ENCODE assay signal across 12 cellular contexts in genomic region chr11:117884994-117885393, GRCh38. TPM values are rescaled to one million over a fixed set of nuclear protein-coding genes. Genes with fewer than 3 reads are reported as not detected.
DNase-seq lines count a peak whose midpoint lies in the region; ATAC-seq and TF ChIP-seq lines count a peak whose summit lies in the region.
"Had no signal": no experiment of that assay in that cellular context is flagged by ENCODE, and none has a peak within 500 bp of the region (broad histone marks: within the 10 kb centered on the region; RNA-seq: fewer than 3 reads in every experiment).

No MANE protein-coding gene starts in this region.

- no peak overlapping the region for H3K27ac Mint-ChIP-seq in chondrocyte (ENCODE audit: unreplicated experiment)
- H3K27ac Mint-ChIP-seq: progenitor cell of endocrine pancreas had no signal

- H3K9me3 ChIP-seq in IMR-90 (ENCODE audit: control insufficient read depth, insufficient read depth, low read length) (no peaks in the 10 kb centered on the region), ovary (no peaks in the 10 kb centered on the region)

- no peak overlapping the region for H3K14ac ChIP-seq in IMR-90 (replicated peaks; ENCODE audit: low read depth, low read length)

- CTCF ChIA-PET in IMR-90 (lab: Yijun Ruan, JAX), result no interaction called here

- TF ChIP-seq CTCF in IMR-90 (conservative IDR thresholded peaks at IDR 0.05; ENCODE audit: low read depth, low read length) (no peak), fibroblast of pulmonary artery (IDR thresholded peaks at IDR 0.05; ENCODE audit: low read length, missing control alignments) (no peak), ovary (IDR thresholded peaks at IDR 0.05) (no peak), chondrocyte (IDR thresholded peaks at IDR 0.05) (no peak)

- in situ Hi-C loops in IMR-90 (cut with MboI; ENCODE audit: low sequenced_read_pairs), result no loop called here

- H2BK20ac ChIP-seq in IMR-90 (ENCODE audit: low read depth, low read length), result no peak overlapping the region

- 28% methylated on average over 3 of the region's 7 CpGs; no CpG with 5 or more reads in 1 of the 2 experiments for WGBS in IMR-90 (ENCODE audit: extremely low coverage in 2 of 2, insufficient read length in 1 of 2), 2 experiments
- 36 to 53% (median 50%) methylated on average over 7 of the region's 7 CpGs for WGBS in ovary, 3 donors

- H4K8ac ChIP-seq in IMR-90 (ENCODE audit: low read depth in 2 of 2, low read length in 2 of 2), result no peak overlapping the region

- peaks cover 23% of the 10 kb centered on the region for H3K27me3 Mint-ChIP-seq in chondrocyte (ENCODE audit: low read depth)

- H2AFZ ChIP-seq in IMR-90 (replicated peaks; ENCODE audit: low read length, poor library complexity), result no peak overlapping the region

- no peaks in the 10 kb centered on the region for H4K20me1 ChIP-seq in IMR-90 (ENCODE audit: insufficient read depth, low read length)

- POLR2A ChIA-PET in IMR-90 (lab: Charles Lee; ENCODE audit: unreplicated experiment), result no interaction called here

- dilution Hi-C loops in IMR-90 (cut with HindIII; ENCODE audit: low sequenced_read_pairs, unreplicated experiment), result no loop called here

- intact Hi-C loops in IMR-90 (cut with micrococcal nuclease) (no loop called here), ovary (cut with DNase I) (no loop called here)

- H3K4me3 ChIP-seq in IMR-90 (ENCODE audit: insufficient read depth, low read depth, low read length) (no peak overlapping the region), fibroblast of pulmonary artery (replicated peaks; ENCODE audit: low read depth, low read length) (no peak overlapping the region), ovary (no peak overlapping the region)

- TF ChIP-seq EP300 in ovary (IDR thresholded peaks at IDR 0.05), result no peak

- H3K4me1 Mint-ChIP-seq in chondrocyte (ENCODE audit: low read depth), result no peaks in the 10 kb centered on the region

- no peaks in the 10 kb centered on the region for H3K9me1 ChIP-seq in IMR-90 (ENCODE audit: insufficient read depth, low read length)

- H3K27me3 ChIP-seq in IMR-90 (ENCODE audit: control insufficient read depth, insufficient read depth, low read length) (peaks cover 6% of the 10 kb centered on the region), ovary (no peaks in the 10 kb centered on the region)

- BruUV-seq in IMR-90 (replicated peaks; lab: Mats Ljungman, UMichigan), result no TSS peak

- H3K36me3 ChIP-seq in IMR-90 (ENCODE audit: control insufficient read depth, insufficient read depth, low read length) (no peaks in the 10 kb centered on the region), ovary (no peaks in the 10 kb centered on the region)

- H3K27ac ChIP-seq in IMR-90 (ENCODE audit: insufficient read depth, low read length), result no peak overlapping the region
- H3K27ac ChIP-seq in ovary, result peak overlapping the region; percentile 15 to 84

- H2BK5ac ChIP-seq in IMR-90 (ENCODE audit: low read depth, low read length, poor library complexity, severe bottlenecking), result no peak overlapping the region

- H2BK15ac ChIP-seq in IMR-90 (ENCODE audit: low read depth, low read length), result no peak overlapping the region

- H4K91ac ChIP-seq in IMR-90 (ENCODE audit: insufficient read depth, low read depth, low read length), result no peak overlapping the region

- H3K23ac ChIP-seq in IMR-90 (ENCODE audit: low read depth, low read length), result no peak overlapping the region

- DNase-seq in AG08395 (ENCODE audit: low spot score) (peak; percentile 29), IMR-90 (peak; percentile 21), fibroblast of pulmonary artery (ENCODE audit: low read depth) (peak; percentile 10), ovary (peak in 2 of 5 donors; percentile 54 to 56), chondrocyte (ENCODE audit: low spot score) (no peak)
- no peak for DNase-seq in effector CD8-positive, alpha-beta T cell (lab: John Stamatoyannopoulos, UW)
- DNase-seq: NCI-H187 treated with DMSO at 0.1 percent for 48 hours had no signal

- no peak for ATAC-seq in IMR-90 (ENCODE audit: low read depth)
- ATAC-seq in HG03571 (IDR thresholded peaks at IDR 0.05; ENCODE audit: unreplicated experiment), result no peak
- no peak for ATAC-seq in GM21825 (IDR thresholded peaks at IDR 0.05; ENCODE audit: unreplicated experiment)
- ATAC-seq: esophagus mucosa, HepG2 had no signal

- no peak overlapping the region for H4K5ac ChIP-seq in IMR-90 (ENCODE audit: low read depth, low read length)

- H3K4me1 ChIP-seq in IMR-90 (ENCODE audit: control insufficient read depth, insufficient read depth, low read length) (no peaks in the 10 kb centered on the region), ovary (ENCODE audit: insufficient read depth) (peaks cover 20% of the 10 kb centered on the region)

- H3K18ac ChIP-seq in IMR-90 (ENCODE audit: low read depth, low read length), result no peak overlapping the region

- H2BK120ac ChIP-seq in IMR-90 (ENCODE audit: low read depth, low read length), result no peak overlapping the region

- H3K56ac ChIP-seq in IMR-90 (ENCODE audit: extremely low read depth, insufficient read depth, low read length), result no peak overlapping the region

- no peak overlapping the region for H3K4me2 ChIP-seq in IMR-90 (ENCODE audit: low read depth, low read length)

- no peak overlapping the region for H2AK5ac ChIP-seq in IMR-90 (ENCODE audit: low read depth, low read length)

- no peaks in the 10 kb centered on the region for H3K79me1 ChIP-seq in IMR-90 (ENCODE audit: low read depth in 1 of 2, low read length in 2 of 2)

- no peak overlapping the region for H2AK9ac ChIP-seq in IMR-90 (replicated peaks; ENCODE audit: low read depth, low read length, poor library complexity)

- TF ChIP-seq RAD21 in IMR-90 (IDR thresholded peaks at IDR 0.05; ENCODE audit: low read length), result no peak

- H3K9me3 Mint-ChIP-seq in chondrocyte (ENCODE audit: low read depth), result peaks cover 2% of the 10 kb centered on the region

- no peak overlapping the region for H3K4me3 Mint-ChIP-seq in chondrocyte (ENCODE audit: unreplicated experiment)

- TF ChIP-seq POLR2A in IMR-90 (IDR thresholded peaks at IDR 0.05; ENCODE audit: low read depth, low read length) (no peak), ovary (IDR thresholded peaks at IDR 0.05) (no peak)

- H3K36me3 Mint-ChIP-seq in chondrocyte (ENCODE audit: low read depth), result no peaks in the 10 kb centered on the region

- no peak overlapping the region for H3K4ac ChIP-seq in IMR-90 (ENCODE audit: low read depth, low read length)

- no peak overlapping the region for H3K9ac ChIP-seq in IMR-90 (ENCODE audit: low read depth, low read length)

TF ChIP-seq in IMR-90, 13 proteins besides CTCF, POLR2A, EP300 and RAD21:
- no peak for TF ChIP-seq MXI1 (IDR thresholded peaks at IDR 0.05; ENCODE audit: borderline replicate concordance, low read depth, low read length)
- no peak for TF ChIP-seq MAZ (IDR thresholded peaks at IDR 0.05; ENCODE audit: borderline replicate concordance, low read depth, low read length)
- no peak for TF ChIP-seq BHLHE40 (IDR thresholded peaks at IDR 0.05; ENCODE audit: low read depth, low read length)
- TF ChIP-seq ELK1 (IDR thresholded peaks at IDR 0.05; ENCODE audit: borderline replicate concordance, low read depth, low read length), result no peak
- no peak for TF ChIP-seq MAFK (IDR thresholded peaks at IDR 0.05; ENCODE audit: low read depth, low read length)
- no peak for TF ChIP-seq RFX5 (IDR thresholded peaks at IDR 0.05; ENCODE audit: low read depth, low read length)
- no peak for TF ChIP-seq SMC3 (IDR thresholded peaks at IDR 0.05; ENCODE audit: low read depth, low read length)
- no peak for TF ChIP-seq FOS (IDR thresholded peaks at IDR 0.05; ENCODE audit: low read depth, low read length)

RNA-seq across cellular contexts. Expression of gene FXYD6, which starts 8.5 kb away (rescaled TPM):
- total RNA-seq in IMR-90 (2012; rRNA removed) (not detected in 2 replicates), ovary (100 to 1,000 TPM; 119 to 322 (median 264) TPM), chondrocyte (0.53 to 3.0 TPM (median 2.8 TPM) in 3 replicates)
- polyA plus RNA-seq in IMR-90 (2012; rRNA removed) (0.32 and 0.36 TPM in 2 replicates), ovary (100 to 1,000 TPM; 256 to 445 TPM)
- polyA plus RNA-seq in IMR-90 (2012; cell fraction: cytosol; rRNA removed), result 0.12 TPM in 1 of 2 replicates, not detected in the other
- 0.07 and 0.13 TPM in 2 replicates for polyA plus RNA-seq in IMR-90 (2012; cell fraction: nucleus; rRNA removed; ENCODE audit: low replicate concordance)
- total RNA-seq: HepG2 had no signal
- polyA plus RNA-seq: HepG2 had no signal

RNA-seq across cellular contexts. Expression of gene TMPRSS13, which starts 44.2 kb away (rescaled TPM):
- total RNA-seq in IMR-90 (2012; rRNA removed) (not detected in 2 replicates), ovary (1 to 10 TPM in 1 of 7 donors, under 1 TPM in 4, not detected in 2; 0.12 to 2.0 (median 0.24) TPM), chondrocyte (not detected in 3 replicates)
- polyA plus RNA-seq in IMR-90 (2012; rRNA removed) (not detected in 2 replicates), ovary (under 1 TPM; 0.05 to 0.22 TPM)
- polyA plus RNA-seq in IMR-90 (2012; cell fraction: cytosol; rRNA removed), result not detected in 2 replicates
- not detected in 2 replicates for polyA plus RNA-seq in IMR-90 (2012; cell fraction: nucleus; rRNA removed; ENCODE audit: low replicate concordance)
- total RNA-seq: HepG2 had no signal
- polyA plus RNA-seq: HepG2 had no signal

Comparison
In these comparisons a context has a peak if more than half of its experiments do, and no peak if none do; other contexts are left out.
1. DNase-seq: peak in AG08395 (single experiment), IMR-90 (single experiment) and fibroblast of pulmonary artery (single experiment); none in effector CD8-positive, alpha-beta T cell (single experiment) and chondrocyte (single experiment).
2. RNA of gene FXYD6, which starts 8.5 kb away (total RNA-seq): 119 to 322 TPM in ovary; 0.53 to 3.0 TPM in chondrocyte and not detected in IMR-90; every median in the first group is over 10 times any median in the second.